Comparison of ENCODE assay signal across 1 cellular context in genomic region chr12:99670635-99671034, GRCh38.
TF ChIP-seq lines count a peak whose summit lies in the region.

No MANE protein-coding gene starts in this region.

TF ChIP-seq in GM12891, 5 proteins besides CTCF, POLR2A, EP300 and RAD21:
- TF ChIP-seq TAF1 (IDR thresholded peaks at IDR 0.05; ENCODE audit: low read depth, low read length) (no peak), POLR2AphosphoS5 (IDR thresholded peaks at IDR 0.05; ENCODE audit: low read depth, low read length) (no peak), SPI1 (IDR thresholded peaks at IDR 0.05; ENCODE audit: low read depth, low read length) (no peak), POU2F2 (IDR thresholded peaks at IDR 0.05; ENCODE audit: low read depth, low read length) (no peak), PAX5 (IDR thresholded peaks at IDR 0.05; ENCODE audit: insufficient read depth, low read length, severe bottlenecking) (no peak)
